Comparison of ENCODE assay signal across 21 cellular contexts in genomic region chr13:111514646-111515617, GRCh38.
"Had no signal": no experiment of that assay in that cellular context is flagged by ENCODE, and none has a peak within 500 bp of the region (broad histone marks: within the 10 kb centered on the region; RNA-seq: fewer than 3 reads in every experiment).

No MANE protein-coding gene starts in this region.

- H3K4me3 ChIP-seq: breast epithelium, colonic mucosa, esophagus muscularis mucosa, gastrocnemius medialis, lung, right lobe of liver, thoracic aorta, upper lobe of right lung had no signal

- ATAC-seq: gastrocnemius medialis; left colon; naive thymus-derived CD4-positive, alpha-beta T cell; right lobe of liver; SK-N-SH treated with all-trans-retinoic acid at 6 μM for 48 hours; stimulated activated memory B cell treated with anti-CD40 and anti-IgM and Interleukin-4, amounts not matched to agents 10 μg/mL and 1 μg/mL and 100 μg/mL, for 72 hours; upper lobe of right lung had no signal

- DNase-seq: activated naive CD4-positive, alpha-beta T cell treated with anti-CD3 and anti-CD28 coated beads for 36 hours; activated naive CD8-positive, alpha-beta T cell treated with anti-CD3 and anti-CD28 coated beads, Interleukin-2, amount 10 ng/mL, durations not matched to agents 7 days and 5 days; activated T-cell treated with anti-CD3 and anti-CD28 coated beads, Interleukin-2, amount 50 U/mL, for 1 hour; amniotic stem cell; colonic mucosa; gastrocnemius medialis; left colon; naive thymus-derived CD4-positive, alpha-beta T cell; small intestine; stimulated activated CD4-positive, alpha-beta T cell treated with anti-CD3 and anti-CD28 coated beads, Interleukin-15, amount 100 ng/mL, for 24 hours; upper lobe of right lung had no signal

- H3K4me1 ChIP-seq: breast epithelium, colonic mucosa, esophagus muscularis mucosa, gastrocnemius medialis, parathyroid adenoma, right lobe of liver, upper lobe of right lung had no signal

- H3K9me3 Mint-ChIP-seq: activated naive CD4-positive, alpha-beta T cell treated with anti-CD3 and anti-CD28 coated beads for 36 hours; activated naive CD8-positive, alpha-beta T cell treated with anti-CD3 and anti-CD28 coated beads, Interleukin-2, amount 10 ng/mL, durations not matched to agents 7 days and 5 days; activated T-helper 2 cell treated with anti-CD3 and anti-CD28 coated beads, Interferon-gamma antibody, Interleukin-2, Interleukin-4, amounts not matched to agents 10 μg/mL and 5 μg/mL and 100 μg/mL, durations not matched to agents 14 hours and 24 hours and 36 hours; central memory CD8-positive, alpha-beta T cell had no signal

- H3K27me3 ChIP-seq: colonic mucosa, right lobe of liver had no signal

- H3K79me2 ChIP-seq: parathyroid adenoma had no signal

- H3K36me3 ChIP-seq: breast epithelium, colonic mucosa, esophagus muscularis mucosa, gastrocnemius medialis, right lobe of liver, thoracic aorta, upper lobe of right lung had no signal

- H3K9me3 ChIP-seq: breast epithelium, colonic mucosa, esophagus muscularis mucosa, gastrocnemius medialis, right lobe of liver, thoracic aorta, upper lobe of right lung had no signal

- H3K4me3 Mint-ChIP-seq: activated naive CD4-positive, alpha-beta T cell treated with anti-CD3 and anti-CD28 coated beads for 36 hours; activated naive CD8-positive, alpha-beta T cell treated with anti-CD3 and anti-CD28 coated beads, Interleukin-2, amount 10 ng/mL, durations not matched to agents 7 days and 5 days; central memory CD8-positive, alpha-beta T cell; naive thymus-derived CD4-positive, alpha-beta T cell; stimulated activated memory B cell treated with anti-CD40 and anti-IgM and Interleukin-4, amounts not matched to agents 10 μg/mL and 1 μg/mL and 100 μg/mL, for 72 hours had no signal

- H3K36me3 Mint-ChIP-seq: activated naive CD8-positive, alpha-beta T cell treated with anti-CD3 and anti-CD28 coated beads, Interleukin-2, amount 10 ng/mL, durations not matched to agents 7 days and 5 days; naive thymus-derived CD4-positive, alpha-beta T cell; stimulated activated memory B cell treated with anti-CD40 and anti-IgM and Interleukin-4, amounts not matched to agents 10 μg/mL and 1 μg/mL and 100 μg/mL, for 72 hours had no signal

- H2AFZ ChIP-seq: parathyroid adenoma had no signal

- H3K27ac ChIP-seq: breast epithelium, colonic mucosa, esophagus muscularis mucosa, gastrocnemius medialis, parathyroid adenoma, right lobe of liver, thoracic aorta, upper lobe of right lung had no signal

- H3K27me3 Mint-ChIP-seq: activated naive CD8-positive, alpha-beta T cell treated with anti-CD3 and anti-CD28 coated beads, Interleukin-2, amount 10 ng/mL, durations not matched to agents 7 days and 5 days had no signal

- H3K4me1 Mint-ChIP-seq: activated naive CD8-positive, alpha-beta T cell treated with anti-CD3 and anti-CD28 coated beads, Interleukin-2, amount 10 ng/mL, durations not matched to agents 7 days and 5 days; central memory CD8-positive, alpha-beta T cell; stimulated activated memory B cell treated with anti-CD40 and anti-IgM and Interleukin-4, amounts not matched to agents 10 μg/mL and 1 μg/mL and 100 μg/mL, for 72 hours had no signal

- H3K9ac ChIP-seq: parathyroid adenoma had no signal

- H3K27ac Mint-ChIP-seq: activated naive CD4-positive, alpha-beta T cell treated with anti-CD3 and anti-CD28 coated beads for 36 hours; activated naive CD8-positive, alpha-beta T cell treated with anti-CD3 and anti-CD28 coated beads, Interleukin-2, amount 10 ng/mL, durations not matched to agents 7 days and 5 days; activated T-helper 2 cell treated with anti-CD3 and anti-CD28 coated beads, Interferon-gamma antibody, Interleukin-2, Interleukin-4, amounts not matched to agents 10 μg/mL and 5 μg/mL and 100 μg/mL, durations not matched to agents 14 hours and 24 hours and 36 hours; stimulated activated memory B cell treated with anti-CD40 and anti-IgM and Interleukin-4, amounts not matched to agents 10 μg/mL and 1 μg/mL and 100 μg/mL, for 72 hours had no signal
